Comparison of ENCODE assay signal across 15 cellular contexts in genomic region chr19:55379161-55379560, GRCh38.
"Had no signal": no experiment of that assay in that cellular context is flagged by ENCODE, and none has a peak within 500 bp of the region (broad histone marks: within the 10 kb centered on the region; RNA-seq: fewer than 3 reads in every experiment).

No MANE protein-coding gene starts in this region.

- H3K27me3 Mint-ChIP-seq: activated T-helper 17 cell treated with anti-CD3 and anti-CD28 coated beads, Interleukin-2, amount 50 U/mL, for 72 hours had no signal

- H3K27ac Mint-ChIP-seq: activated naive CD8-positive, alpha-beta T cell treated with anti-CD3 and anti-CD28 coated beads, Interleukin-2, amount 50 U/mL, for 24 hours; activated T-helper 17 cell treated with anti-CD3 and anti-CD28 coated beads, Interleukin-2, amount 50 U/mL, for 72 hours; dendritic cell treated with granulocyte-macrophage colony-stimulating factor and Interleukin-4, amounts not matched to agents 40 ng/mL and 50 ng/mL, for 4 days; memory B cell; nephron progenitor cell; T-helper 2 cell treated with Interferon-gamma antibody and Interleukin-4, amounts not matched to agents 5 μg/mL and 100 μg/mL, for 36 hours had no signal

- ATAC-seq: activated CD4-positive, CD25-positive, alpha-beta regulatory T cell treated with anti-CD3 and anti-CD28 coated beads, Interleukin-2, amount 50 U/mL, for 24 hours; activated naive CD8-positive, alpha-beta T cell treated with anti-CD3 and anti-CD28 coated beads, Interleukin-2, amount 50 U/mL, for 24 hours; activated T-helper 17 cell treated with anti-CD3 and anti-CD28 coated beads, Interleukin-2, amount 50 U/mL, for 72 hours; foreskin keratinocyte; left ventricle myocardium superior had no signal

- H3K4me3 Mint-ChIP-seq: activated naive CD8-positive, alpha-beta T cell treated with anti-CD3 and anti-CD28 coated beads, Interleukin-2, amount 50 U/mL, for 24 hours; activated T-helper 17 cell treated with anti-CD3 and anti-CD28 coated beads, Interleukin-2, amount 50 U/mL, for 72 hours; dendritic cell treated with granulocyte-macrophage colony-stimulating factor and Interleukin-4, amounts not matched to agents 40 ng/mL and 50 ng/mL, for 4 days; memory B cell; nephron progenitor cell; T-helper 2 cell treated with Interferon-gamma antibody and Interleukin-4, amounts not matched to agents 5 μg/mL and 100 μg/mL, for 36 hours had no signal

- H3K9me3 Mint-ChIP-seq: activated naive CD8-positive, alpha-beta T cell treated with anti-CD3 and anti-CD28 coated beads, Interleukin-2, amount 50 U/mL, for 24 hours; activated T-helper 17 cell treated with anti-CD3 and anti-CD28 coated beads, Interleukin-2, amount 50 U/mL, for 72 hours; dendritic cell treated with granulocyte-macrophage colony-stimulating factor and Interleukin-4, amounts not matched to agents 40 ng/mL and 50 ng/mL, for 4 days; memory B cell; T-helper 2 cell treated with Interferon-gamma antibody and Interleukin-4, amounts not matched to agents 5 μg/mL and 100 μg/mL, for 36 hours had no signal

- DNase-seq: activated naive CD4-positive, alpha-beta T cell treated with Interleukin-2 at 50 U/mL for 16 hours; activated naive CD8-positive, alpha-beta T cell treated with anti-CD3 and anti-CD28 coated beads, Interleukin-2, amount 50 U/mL, for 24 hours; aorta; effector memory CD4-positive, alpha-beta T cell; foreskin keratinocyte; left ventricle myocardium superior; nephron progenitor cell; psoas muscle; right lobe of liver; spleen had no signal
